In the genomic region with DNA sequence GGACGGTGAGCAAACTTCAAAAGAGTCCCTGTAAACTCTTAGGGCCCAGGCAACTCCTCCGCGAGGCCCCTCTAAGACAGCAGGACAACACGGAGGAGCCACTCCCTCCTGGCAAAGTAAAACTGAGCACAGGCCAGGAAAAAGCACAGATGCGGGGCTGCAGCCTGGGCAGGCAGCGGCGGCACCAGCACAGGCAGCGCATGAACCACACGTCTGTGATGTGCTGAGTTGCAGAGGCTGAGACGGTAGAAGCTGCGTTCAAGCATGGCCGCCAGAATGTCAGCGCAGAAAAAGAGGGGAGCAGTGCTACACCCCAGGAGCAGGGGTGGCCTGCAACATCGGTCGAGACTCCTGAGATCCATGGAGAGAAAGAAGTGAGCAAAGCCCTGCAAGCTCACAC, we compare ENCODE assay signal across 15 cellular contexts.
"Had no signal": no experiment of that assay in that cellular context is flagged by ENCODE, and none has a peak within 500 bp of the region (broad histone marks: within the 10 kb centered on the region; RNA-seq: fewer than 3 reads in every experiment).

No MANE protein-coding gene starts in this region.

- H3K27me3 ChIP-seq: hepatocyte, testis had no signal

- H3K27ac ChIP-seq: testis had no signal

- H2AFZ ChIP-seq: hepatocyte had no signal

- ATAC-seq: activated CD4-positive, CD25-positive, alpha-beta regulatory T cell treated with anti-CD3 and anti-CD28 coated beads, Interleukin-2, amount 50 U/mL, for 24 hours; naive thymus-derived CD8-positive, alpha-beta T cell; right cardiac atrium; T-cell had no signal

- H3K4me3 Mint-ChIP-seq: activated naive CD8-positive, alpha-beta T cell treated with anti-CD3 and anti-CD28 coated beads, Interleukin-2, amount 10 ng/mL, durations not matched to agents 7 days and 5 days; naive thymus-derived CD8-positive, alpha-beta T cell; stimulated activated naive CD8-positive, alpha-beta T cell treated with anti-CD3 and anti-CD28 coated beads, Interleukin-15, Interleukin-2, amounts not matched to agents 100 ng/mL and 50 ng/mL, for 24 hours; T-cell had no signal

- H3K9me3 ChIP-seq: testis had no signal

- H3K27ac Mint-ChIP-seq: activated naive CD8-positive, alpha-beta T cell treated with anti-CD3 and anti-CD28 coated beads, Interleukin-2, amount 10 ng/mL, durations not matched to agents 7 days and 5 days; naive thymus-derived CD8-positive, alpha-beta T cell; progenitor cell of endocrine pancreas; stimulated activated naive CD8-positive, alpha-beta T cell treated with anti-CD3 and anti-CD28 coated beads, Interleukin-15, Interleukin-2, amounts not matched to agents 100 ng/mL and 50 ng/mL, for 24 hours; T-cell had no signal

- H3K36me3 Mint-ChIP-seq: activated naive CD8-positive, alpha-beta T cell treated with anti-CD3 and anti-CD28 coated beads, Interleukin-2, amount 10 ng/mL, durations not matched to agents 7 days and 5 days; naive thymus-derived CD8-positive, alpha-beta T cell; T-cell had no signal

- H3K4me1 Mint-ChIP-seq: activated naive CD8-positive, alpha-beta T cell treated with anti-CD3 and anti-CD28 coated beads, Interleukin-2, amount 10 ng/mL, durations not matched to agents 7 days and 5 days; T-cell had no signal

- H3K4me3 ChIP-seq: hepatocyte, smooth muscle cell, testis had no signal

- H3K79me2 ChIP-seq: hepatocyte had no signal

- H3K27me3 Mint-ChIP-seq: stimulated activated naive CD8-positive, alpha-beta T cell treated with anti-CD3 and anti-CD28 coated beads, Interleukin-15, Interleukin-2, amounts not matched to agents 100 ng/mL and 50 ng/mL, for 24 hours had no signal

- H3K9me3 Mint-ChIP-seq: activated naive CD8-positive, alpha-beta T cell treated with anti-CD3 and anti-CD28 coated beads, Interleukin-2, amount 10 ng/mL, durations not matched to agents 7 days and 5 days; naive thymus-derived CD8-positive, alpha-beta T cell; stimulated activated naive CD8-positive, alpha-beta T cell treated with anti-CD3 and anti-CD28 coated beads, Interleukin-15, Interleukin-2, amounts not matched to agents 100 ng/mL and 50 ng/mL, for 24 hours; T-cell had no signal

- H3K4me1 ChIP-seq: testis had no signal

- H3K4me2 ChIP-seq: hepatocyte had no signal

- DNase-seq: activated naive CD4-positive, alpha-beta T cell; activated naive CD8-positive, alpha-beta T cell treated with anti-CD3 and anti-CD28 coated beads, Interleukin-2, amount 10 ng/mL, durations not matched to agents 7 days and 5 days; activated T-cell treated with anti-CD3 and anti-CD28 coated beads for 4 hours; aorta; islet precursor cell; naive thymus-derived CD8-positive, alpha-beta T cell; right cardiac atrium; T-cell; T-helper 9 cell; testis had no signal
